33 cellular contexts compared by ENCODE assay signal in genomic region chr1:109020693-109021092, GRCh38.
"Had no signal": no experiment of that assay in that cellular context is flagged by ENCODE, and none has a peak within 500 bp of the region (broad histone marks: within the 10 kb centered on the region; RNA-seq: fewer than 3 reads in every experiment).

No MANE protein-coding gene starts in this region.

- DNase-seq: activated CD4-positive, alpha-beta T cell treated with anti-CD3 and anti-CD28 coated beads, Interleukin-2, amount 10 ng/mL, durations not matched to agents 24 days and 14 days; activated CD4-positive, alpha-beta T cell treated with anti-CD3 and anti-CD28 coated beads, Interleukin-2, amount 50 U/mL, for 4 hours; activated CD8-positive, alpha-beta T cell treated with anti-CD3 and anti-CD28 coated beads for 36 hours; activated effector memory CD4-positive, alpha-beta T cell treated with anti-CD3 and anti-CD28 coated beads, Interleukin-2, amount 50 U/mL, for 16 hours; activated naive CD4-positive, alpha-beta T cell; activated naive CD4-positive, alpha-beta T cell treated with anti-CD3 and anti-CD28 coated beads, Interleukin-2, amount 50 U/mL, for 16 hours; activated naive CD8-positive, alpha-beta T cell treated with anti-CD3 and anti-CD28 coated beads for 36 hours; activated T-cell treated with anti-CD3 and anti-CD28 coated beads, Interleukin-2, amount 50 U/mL, for 1 hour; activated T-cell treated with anti-CD3 and anti-CD28 coated beads, Interleukin-2, amount 50 U/mL, for 72 hours; amniotic stem cell; body of pancreas; Kasumi-1; KG1; MG63; NCI-H1048; NCI-H1105 treated with DMSO at 0.1 percent for 48 hours; NCI-H1436; NCI-H1694; NCI-H1930; NCI-H2081 treated with DMSO at 0.1 percent for 48 hours; NCI-H226; NCI-H446 treated with DMSO at 0.1 percent for 48 hours; NCI-H524; NK-92 treated with Interleukin-12 subunit alpha and Interleukin-12 subunit beta, amount 100 ng/mL, for 24 hours; PC-9; SIG-M5; SW 1271; T-helper 1 cell had no signal

- H3K4me1 Mint-ChIP-seq: activated naive CD8-positive, alpha-beta T cell treated with anti-CD3 and anti-CD28 coated beads for 36 hours; activated T-helper 17 cell treated with anti-CD3 and anti-CD28 coated beads, Interleukin-2, amount 50 U/mL, for 72 hours had no signal

- H3K9me3 ChIP-seq: body of pancreas, MG63 had no signal

- ATAC-seq: activated CD8-positive, alpha-beta T cell treated with anti-CD3 and anti-CD28 coated beads for 36 hours; activated T-cell treated with anti-CD3 and anti-CD28 coated beads, Interleukin-2, amount 50 U/mL, for 72 hours; activated T-helper 17 cell treated with anti-CD3 and anti-CD28 coated beads, Interleukin-2, amount 50 U/mL, for 72 hours; body of pancreas; Right ventricle myocardium inferior had no signal

- H3K27ac ChIP-seq: body of pancreas, breast epithelium, PC-9, RWPE1 had no signal

- H3K4me3 Mint-ChIP-seq: activated CD4-positive, alpha-beta T cell treated with anti-CD3 and anti-CD28 coated beads, Interleukin-2, amount 10 ng/mL, durations not matched to agents 24 days and 14 days; activated CD8-positive, alpha-beta T cell treated with anti-CD3 and anti-CD28 coated beads for 36 hours; activated naive CD8-positive, alpha-beta T cell treated with anti-CD3 and anti-CD28 coated beads for 36 hours; activated T-cell treated with anti-CD3 and anti-CD28 coated beads, Interleukin-2, amount 50 U/mL, for 72 hours; activated T-helper 17 cell treated with anti-CD3 and anti-CD28 coated beads, Interleukin-2, amount 50 U/mL, for 72 hours; T-helper 2 cell treated with Interferon-gamma antibody and Interleukin-4, amounts not matched to agents 5 μg/mL and 100 μg/mL, for 36 hours had no signal

- H3K27me3 Mint-ChIP-seq: activated CD4-positive, alpha-beta T cell treated with anti-CD3 and anti-CD28 coated beads, Interleukin-2, amount 10 ng/mL, durations not matched to agents 24 days and 14 days; activated CD8-positive, alpha-beta T cell treated with anti-CD3 and anti-CD28 coated beads for 36 hours; activated naive CD8-positive, alpha-beta T cell treated with anti-CD3 and anti-CD28 coated beads for 36 hours; activated T-helper 17 cell treated with anti-CD3 and anti-CD28 coated beads, Interleukin-2, amount 50 U/mL, for 72 hours had no signal

- H3K27ac Mint-ChIP-seq: activated CD4-positive, alpha-beta T cell treated with anti-CD3 and anti-CD28 coated beads, Interleukin-2, amount 10 ng/mL, durations not matched to agents 24 days and 14 days; activated CD8-positive, alpha-beta T cell treated with anti-CD3 and anti-CD28 coated beads for 36 hours; activated naive CD8-positive, alpha-beta T cell treated with anti-CD3 and anti-CD28 coated beads for 36 hours; activated T-cell treated with anti-CD3 and anti-CD28 coated beads, Interleukin-2, amount 50 U/mL, for 72 hours; activated T-helper 17 cell treated with anti-CD3 and anti-CD28 coated beads, Interleukin-2, amount 50 U/mL, for 72 hours; T-helper 2 cell treated with Interferon-gamma antibody and Interleukin-4, amounts not matched to agents 5 μg/mL and 100 μg/mL, for 36 hours had no signal
